22 cellular contexts compared by ENCODE assay signal in genomic region chr14:81264011-81264410, GRCh38. TPM values are rescaled to one million over a fixed set of nuclear protein-coding genes. Genes with fewer than 3 reads are reported as not detected.
DNase-seq lines count a peak whose midpoint lies in the region; ATAC-seq and TF ChIP-seq lines count a peak whose summit lies in the region.
"Had no signal": no experiment of that assay in that cellular context is flagged by ENCODE, and none has a peak within 500 bp of the region (broad histone marks: within the 10 kb centered on the region; RNA-seq: fewer than 3 reads in every experiment).

No MANE protein-coding gene starts in this region.

- TF ChIP-seq CTCF in GM23338 (conservative IDR thresholded peaks at IDR 0.05; ENCODE audit: low read depth in 2 of 2): no peak
- no peak for TF ChIP-seq CTCF in WTC11 (IDR thresholded peaks at IDR 0.05)

- no peaks in the 10 kb centered on the region for H3K9me3 Mint-ChIP-seq in GM23338
- H3K9me3 Mint-ChIP-seq in WTC11: no peaks in the 10 kb centered on the region

- H3K27me3 Mint-ChIP-seq in GM23338 (ENCODE audit: insufficient read depth, low read depth, poor library complexity): peaks cover 2% of the 10 kb centered on the region
- no peaks in the 10 kb centered on the region for H3K27me3 Mint-ChIP-seq in WTC11 (ENCODE audit: low read depth)

- H3K9ac ChIP-seq in HUES6 (ENCODE audit: low read length): no peak overlapping the region

- H2AFZ ChIP-seq in GM23338 (no peak overlapping the region), neuron (ENCODE audit: low read depth, low read length) (peak overlapping the region; percentile 7)

- CTCF ChIA-PET in WTC11 (lab: Charles Lee) (interaction anchor here (0.6 kb wide), 2 partner anchors 143 to 303 kb away, joined by 3 to 6 read pairs; no protein-coding TSS in a partner anchor), HEK293T (lab: Yijun Ruan, JAX) (interaction anchor here (0.6 kb wide), 1 partner anchor 365 kb away, joined by 4 read pairs; no protein-coding TSS in a partner anchor)

- no peak overlapping the region for H3K27ac ChIP-seq in GM23338 (ENCODE audit: low read depth)
- peak overlapping the region; percentile 51; the same call in 1 of the 2 replicates for H3K27ac ChIP-seq in HUES6 (ENCODE audit: low read depth, low read length)
- H3K27ac ChIP-seq: A549, HL-60 had no signal

- peak; percentile 44 for ATAC-seq in GM23338
- 0 out of 2 replicates have a peak, but pooled peaks have one; percentile 32 for ATAC-seq in WTC11
- ATAC-seq in GM21786 (IDR thresholded peaks at IDR 0.05; ENCODE audit: unreplicated experiment): no peak
- ATAC-seq: A549, PC-3 had no signal

- H3K4me1 Mint-ChIP-seq in GM23338 (peaks cover 27% of the 10 kb centered on the region), WTC11 (peaks cover 29% of the 10 kb centered on the region)
- H3K4me1 Mint-ChIP-seq: B cell had no signal

- H3K36me3 ChIP-seq in GM23338 (ENCODE audit: insufficient read depth) (no peaks in the 10 kb centered on the region), HUES6 (ENCODE audit: control insufficient read depth, insufficient read depth, low read length) (no peaks in the 10 kb centered on the region), neuron (ENCODE audit: insufficient read depth, low read length) (peaks cover 7% of the 10 kb centered on the region)

- no peak overlapping the region for H3K4me3 ChIP-seq in GM23338
- no peak overlapping the region for H3K4me3 ChIP-seq in HUES6 (ENCODE audit: low read depth, low read length)
- no peak overlapping the region for H3K4me3 ChIP-seq in neuron (ENCODE audit: low read length)
- H3K4me3 ChIP-seq: A549 had no signal

- no peaks in the 10 kb centered on the region for H3F3A ChIP-seq in GM23338 (replicated peaks; ENCODE audit: low read depth)

- no peaks in the 10 kb centered on the region for H3K9me3 ChIP-seq in HUES6 (ENCODE audit: control insufficient read depth, insufficient read depth, low read depth, low read length)
- no peaks in the 10 kb centered on the region for H3K9me3 ChIP-seq in neuron (ENCODE audit: low read length)
- H3K9me3 ChIP-seq: A549 had no signal

- H3K36me3 Mint-ChIP-seq in GM23338 (ENCODE audit: low read depth): peaks cover 21% of the 10 kb centered on the region; the same call in 2 of the 3 replicates
- peaks cover 22% of the 10 kb centered on the region for H3K36me3 Mint-ChIP-seq in WTC11

- H3K27me3 ChIP-seq in GM23338 (ENCODE audit: insufficient read depth): no peaks in the 10 kb centered on the region
- H3K27me3 ChIP-seq in HUES6 (ENCODE audit: control insufficient read depth, insufficient read depth, low read length): no peaks in the 10 kb centered on the region
- H3K27me3 ChIP-seq in neuron (ENCODE audit: insufficient read depth, low read length): no peaks in the 10 kb centered on the region

- no peaks in the 10 kb centered on the region for H4K20me1 ChIP-seq in GM23338 (replicated peaks; ENCODE audit: insufficient read depth)

- H3K4me3 Mint-ChIP-seq in GM23338 (no peak overlapping the region), WTC11 (no peak overlapping the region)
- H3K4me3 Mint-ChIP-seq: B cell had no signal

- DNase-seq in GM23338 (ENCODE audit: low spot score) (no peak), WTC11 (ENCODE audit: low spot score) (no peak), HEK293T (ENCODE audit: extremely low spot score) (no peak), medulla oblongata (ENCODE audit: extremely low spot score) (no peak)
- DNase-seq: DMS53, GDM1, H7, KBM-7, MV-4-11, NCI-H1105 treated with DMSO at 0.1 percent for 48 hours, NCI-H1930, NCI-H226, NCI-H524, NCI-H82, PC-3, Right ventricle myocardium superior had no signal

- no peaks in the 10 kb centered on the region for H3K9me2 ChIP-seq in GM23338 (ENCODE audit: insufficient read depth)

- H3K79me2 ChIP-seq in GM23338 (replicated peaks; ENCODE audit: insufficient read depth): no peaks in the 10 kb centered on the region

- peak overlapping the region; percentile 4; the same call in 1 of the 2 replicates for H3K4me2 ChIP-seq in GM23338
- H3K4me2 ChIP-seq: A549 had no signal

- POLR2A ChIA-PET in WTC11 (lab: Charles Lee): no interaction called here
- POLR2A ChIA-PET in HEK293T (lab: Yijun Ruan, JAX): no interaction called here

- 0 out of 2 replicates have a peak overlapping the region, but pooled peaks have one; percentile 24 for H3K27ac Mint-ChIP-seq in GM23338
- H3K27ac Mint-ChIP-seq in WTC11: peak overlapping the region; percentile 48
- H3K27ac Mint-ChIP-seq: B cell had no signal

- H3K4me1 ChIP-seq in GM23338 (ENCODE audit: insufficient read depth) (peaks cover 26% of the 10 kb centered on the region), HUES6 (ENCODE audit: control insufficient read depth, insufficient read depth, low read length) (peaks cover 16% of the 10 kb centered on the region), neuron (ENCODE audit: insufficient read depth, low read length) (peaks cover 12% of the 10 kb centered on the region)
- H3K4me1 ChIP-seq: A549 had no signal

TF ChIP-seq in GM23338, 12 proteins besides CTCF, POLR2A, EP300 and RAD21 (continues in another document):
- no peak for TF ChIP-seq CREB1 (CRISPR knock-in tag; IDR thresholded peaks at IDR 0.05; ENCODE audit: low read depth)

TF ChIP-seq in WTC11, 78 proteins besides CTCF, POLR2A, EP300 and RAD21:
- TF ChIP-seq ZNF425 (CRISPR knock-in tag; conservative IDR thresholded peaks at IDR 0.05): no peak
- TF ChIP-seq TCF7 (CRISPR knock-in tag; IDR thresholded peaks at IDR 0.05; ENCODE audit: low read depth): no peak
- no peak for TF ChIP-seq JUN (CRISPR knock-in tag; IDR thresholded peaks at IDR 0.05)
- TF ChIP-seq MAX (CRISPR knock-in tag; IDR thresholded peaks at IDR 0.05): no peak

TF ChIP-seq in HEK293T, 16 proteins besides CTCF, POLR2A, EP300 and RAD21:
- TF ChIP-seq FOXA1 (IDR thresholded peaks at IDR 0.05) (no peak), ELF4 (IDR thresholded peaks at IDR 0.05) (no peak), CTBP1 (IDR thresholded peaks at IDR 0.05; ENCODE audit: borderline replicate concordance) (no peak), SP1 (IDR thresholded peaks at IDR 0.05) (no peak), LEF1 (IDR thresholded peaks at IDR 0.05; ENCODE audit: borderline replicate concordance) (no peak), ARNT (IDR thresholded peaks at IDR 0.05) (no peak), TARDBP (IDR thresholded peaks at IDR 0.05) (no peak), HDGF (IDR thresholded peaks at IDR 0.05; ENCODE audit: borderline replicate concordance) (no peak)
TF ChIP-seq in HEK293T: peak in this region for 0.

RNA-seq across cellular contexts. Expression of gene GTF2A1, which starts 43.3 kb away (rescaled TPM):
- total RNA-seq in GM23338 (2014; rRNA removed; shearing (Covaris generic)): 38.3 and 50.6 TPM in 2 replicates
- polyA plus RNA-seq in GM23338 (2016; fragmentation: Nextera tagmentation; extraction: Ambion mirVana): 12.0 and 12.1 TPM in 2 replicates
- total RNA-seq in WTC11 (2021): 44.3 to 49.0 TPM (median 45.2 TPM) in 3 replicates
